Comparison of ENCODE assay signal across 31 cellular contexts in the genomic region with DNA sequence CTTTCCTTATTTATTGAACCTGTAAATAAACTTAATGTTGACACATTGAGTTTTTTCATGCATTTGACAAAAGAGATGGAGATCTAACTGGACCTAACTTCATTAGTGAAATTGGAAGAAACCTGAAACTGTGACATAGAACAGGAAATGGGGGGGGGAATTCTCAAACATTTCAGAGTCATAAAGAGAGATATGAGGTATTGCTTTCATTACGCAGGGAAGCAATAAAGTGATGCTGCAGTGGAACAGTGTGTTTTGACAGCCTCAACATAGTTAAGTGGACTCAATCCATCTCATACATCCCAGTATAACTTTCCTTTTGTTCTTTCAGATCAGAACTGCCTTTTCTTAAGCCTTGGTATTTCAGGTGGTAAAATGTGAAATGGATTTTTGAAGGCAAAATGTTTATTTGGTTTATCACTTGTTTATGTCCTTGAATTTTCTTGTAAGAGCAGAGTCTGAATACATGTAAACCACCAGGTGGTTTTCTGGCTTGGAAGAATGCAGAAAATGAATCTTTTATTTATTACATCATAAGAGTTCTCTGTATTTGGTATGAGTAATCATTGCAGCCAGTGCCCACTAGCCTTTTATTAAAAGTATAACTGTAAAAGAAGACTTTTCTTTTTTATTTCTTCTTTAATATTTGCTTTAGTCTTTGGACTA.
A peak's percentile ranks its signal among the peaks of the same experiment; 100 is the strongest.
DNase-seq lines count a peak whose midpoint lies in the region; ATAC-seq and TF ChIP-seq lines count a peak whose summit lies in the region.
"Had no signal": no experiment of that assay in that cellular context is flagged by ENCODE, and none has a peak within 500 bp of the region (broad histone marks: within the 10 kb centered on the region; RNA-seq: fewer than 3 reads in every experiment).

No MANE protein-coding gene starts in this region.

- H3K4me1 Mint-ChIP-seq in stimulated activated memory B cell treated with anti-CD40 and anti-IgM and Interleukin-4, amounts not matched to agents 10 μg/mL and 1 μg/mL and 100 μg/mL, for 72 hours = no peaks in the 10 kb centered on the region
- H3K4me1 Mint-ChIP-seq: T-cell had no signal

- no peak overlapping the region for H3K27ac Mint-ChIP-seq in stimulated activated memory B cell treated with anti-CD40 and anti-IgM and Interleukin-4, amounts not matched to agents 10 μg/mL and 1 μg/mL and 100 μg/mL, for 72 hours
- H3K27ac Mint-ChIP-seq: activated CD8-positive, alpha-beta T cell treated with anti-CD3 and anti-CD28 coated beads for 36 hours; T-cell had no signal

- peaks cover 26% of the 10 kb centered on the region for H3K27me3 Mint-ChIP-seq in stimulated activated memory B cell treated with anti-CD40 and anti-IgM and Interleukin-4, amounts not matched to agents 10 μg/mL and 1 μg/mL and 100 μg/mL, for 72 hours

- no peak overlapping the region for H3K4me3 Mint-ChIP-seq in stimulated activated memory B cell treated with anti-CD40 and anti-IgM and Interleukin-4, amounts not matched to agents 10 μg/mL and 1 μg/mL and 100 μg/mL, for 72 hours
- H3K4me3 Mint-ChIP-seq: activated CD8-positive, alpha-beta T cell treated with anti-CD3 and anti-CD28 coated beads for 36 hours; T-cell had no signal

- no peaks in the 10 kb centered on the region for H3K36me3 Mint-ChIP-seq in stimulated activated memory B cell treated with anti-CD40 and anti-IgM and Interleukin-4, amounts not matched to agents 10 μg/mL and 1 μg/mL and 100 μg/mL, for 72 hours
- H3K36me3 Mint-ChIP-seq: T-cell had no signal

- H3K27ac ChIP-seq in VCaP = peak overlapping the region; percentile 52
- H3K27ac ChIP-seq: C4-2B, epithelial cell of prostate, parathyroid adenoma, Peyer's patch, right atrium auricular region, SJCRH30, thyroid gland had no signal

- TF ChIP-seq CTCF in GM12865 (IDR thresholded peaks at IDR 0.05; ENCODE audit: insufficient read depth, low read depth, low read length, missing control alignments) (no peak), VCaP (conservative IDR thresholded peaks at IDR 0.05) (no peak), omental fat pad (IDR thresholded peaks at IDR 0.05) (no peak)

- peak; percentile 80 for ATAC-seq in GM18868 (IDR thresholded peaks at IDR 0.05; ENCODE audit: unreplicated experiment)
- ATAC-seq in HG02610 (IDR thresholded peaks at IDR 0.05; ENCODE audit: unreplicated experiment) = peak; percentile 90
- no peak for ATAC-seq in omental fat pad (ENCODE audit: low FRiP score)
- no peak for ATAC-seq in stimulated activated memory B cell treated with anti-CD40 and anti-IgM and Interleukin-4, amounts not matched to agents 10 μg/mL and 1 μg/mL and 100 μg/mL, for 72 hours
- no peak for ATAC-seq in GM21526 (IDR thresholded peaks at IDR 0.05; ENCODE audit: low FRiP score, unreplicated experiment)
- ATAC-seq: activated CD4-positive, CD25-positive, alpha-beta regulatory T cell treated with anti-CD3 and anti-CD28 coated beads, Interleukin-2, amount 50 U/mL, for 24 hours; activated CD8-positive, alpha-beta T cell treated with anti-CD3 and anti-CD28 coated beads for 36 hours; K562; T-cell had no signal

- DNase-seq in GM12865 (ENCODE audit: low read depth) (peak; percentile 20), omental fat pad (ENCODE audit: low spot score) (no peak)
- no peak for DNase-seq in stimulated activated CD4-positive, alpha-beta T cell treated with anti-CD3 and anti-CD28 coated beads, Interleukin-15, amount 100 ng/mL, for 24 hours
- DNase-seq: activated CD8-positive, alpha-beta T cell treated with anti-CD3 and anti-CD28 coated beads for 36 hours; activated effector memory CD4-positive, alpha-beta T cell treated with Interleukin-2 at 50 U/mL for 16 hours; DND-41; effector CD4-positive, alpha-beta T cell; glutamatergic neuron; GOT3; MG63; NCI-H1417 treated with DMSO at 0.1 percent for 48 hours; NCI-H510A; Peyer's patch; SJCRH30; stimulated activated CD4-positive, alpha-beta T cell treated with anti-CD3 and anti-CD28 coated beads, Interleukin-12 subunit alpha, Interleukin-12 subunit beta, amount 100 ng/mL, for 4 hours; stimulated activated CD4-positive, alpha-beta T cell treated with anti-CD3 and anti-CD28 coated beads, Interleukin-4, amount 100 ng/mL, for 4 hours; stimulated activated naive CD4-positive, alpha-beta T cell treated with Interleukin-2 at 50 U/mL for 16 hours; T-cell; thyroid gland had no signal

- H3K4me3 ChIP-seq in GM12865 (ENCODE audit: low read depth, low read length) = no peak overlapping the region
- H3K4me3 ChIP-seq: K562, lung, MG63, Peyer's patch, right atrium auricular region, SJCRH30, thyroid gland had no signal

- no peaks in the 10 kb centered on the region for H3K9me3 Mint-ChIP-seq in stimulated activated memory B cell treated with anti-CD40 and anti-IgM and Interleukin-4, amounts not matched to agents 10 μg/mL and 1 μg/mL and 100 μg/mL, for 72 hours
- H3K9me3 Mint-ChIP-seq: activated CD8-positive, alpha-beta T cell treated with anti-CD3 and anti-CD28 coated beads for 36 hours; T-cell had no signal

Comparison
In these comparisons a context has a peak if more than half of its experiments do, and no peak if none do; other contexts are left out.
1. ATAC-seq: peak in GM18868 (single experiment) and HG02610 (single experiment); none in omental fat pad (single experiment), stimulated activated memory B cell treated with anti-CD40 and anti-IgM and Interleukin-4, amounts not matched to agents 10 μg/mL and 1 μg/mL and 100 μg/mL, for 72 hours (single experiment) and GM21526 (single experiment).